Comparison of ENCODE assay signal across 18 cellular contexts in the genomic region with DNA sequence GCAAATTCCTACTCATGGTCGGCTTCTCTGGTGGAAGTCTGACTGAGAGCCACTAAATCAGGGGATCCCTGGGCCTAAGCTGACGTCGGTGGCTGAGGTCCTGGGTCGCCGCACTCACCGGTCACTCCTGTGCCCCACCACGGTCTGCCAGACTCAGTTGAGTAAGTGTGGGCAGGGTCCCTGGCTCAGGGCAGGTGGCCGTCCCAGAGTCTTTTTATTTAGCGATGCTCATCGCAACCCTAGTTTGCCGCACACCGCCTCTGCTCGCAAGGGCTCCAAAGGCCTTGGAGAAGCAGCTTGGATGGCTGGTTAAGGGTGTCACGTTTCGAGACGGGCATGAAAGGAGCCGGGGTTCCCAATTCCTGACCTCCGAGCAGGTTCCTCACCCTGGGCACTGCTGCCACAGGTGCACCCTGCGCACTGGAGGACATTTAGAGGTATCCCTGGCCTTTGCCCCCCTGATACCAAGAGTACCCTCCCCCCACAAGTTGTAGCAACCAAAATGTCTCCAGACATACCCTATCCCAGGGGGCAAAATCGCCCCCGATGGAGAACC.
"Had no signal": no experiment of that assay in that cellular context is flagged by ENCODE, and none has a peak within 500 bp of the region (broad histone marks: within the 10 kb centered on the region; RNA-seq: fewer than 3 reads in every experiment).

No MANE protein-coding gene starts in this region.

- H3K27ac ChIP-seq: epithelial cell of prostate, esophagus squamous epithelium, gastroesophageal sphincter, neutrophil, suprapubic skin, thyroid gland, upper lobe of left lung had no signal

- H3K36me3 ChIP-seq: esophagus squamous epithelium, gastroesophageal sphincter, neutrophil, suprapubic skin, thyroid gland, upper lobe of left lung had no signal

- DNase-seq: cerebellar nuclear complex; effector memory CD8-positive, alpha-beta T cell; esophagus squamous epithelium; foreskin fibroblast; left ventricle myocardium superior; naive B cell; nephron progenitor cell; right cardiac atrium; small intestine; stimulated activated CD4-positive, alpha-beta T cell treated with anti-CD3 and anti-CD28 coated beads, Interleukin-12 subunit alpha, Interleukin-12 subunit beta, amount 100 ng/mL, for 4 hours; thyroid gland had no signal

- H3K4me3 ChIP-seq: esophagus squamous epithelium, gastroesophageal sphincter, suprapubic skin, thyroid gland, upper lobe of left lung had no signal

- FAIRE-seq: colon, keratinocyte, small intestine had no signal

- ATAC-seq: effector memory CD8-positive, alpha-beta T cell; gastroesophageal sphincter; left ventricle myocardium superior; right cardiac atrium had no signal

- H3K27me3 ChIP-seq: thyroid gland, upper lobe of left lung had no signal

- H3K4me1 ChIP-seq: esophagus squamous epithelium, gastroesophageal sphincter, suprapubic skin, upper lobe of left lung had no signal

- H3K9me3 ChIP-seq: esophagus squamous epithelium, gastroesophageal sphincter, neutrophil, suprapubic skin, thyroid gland, upper lobe of left lung had no signal
